Comparison of ENCODE assay signal across 18 cellular contexts in the genomic region with DNA sequence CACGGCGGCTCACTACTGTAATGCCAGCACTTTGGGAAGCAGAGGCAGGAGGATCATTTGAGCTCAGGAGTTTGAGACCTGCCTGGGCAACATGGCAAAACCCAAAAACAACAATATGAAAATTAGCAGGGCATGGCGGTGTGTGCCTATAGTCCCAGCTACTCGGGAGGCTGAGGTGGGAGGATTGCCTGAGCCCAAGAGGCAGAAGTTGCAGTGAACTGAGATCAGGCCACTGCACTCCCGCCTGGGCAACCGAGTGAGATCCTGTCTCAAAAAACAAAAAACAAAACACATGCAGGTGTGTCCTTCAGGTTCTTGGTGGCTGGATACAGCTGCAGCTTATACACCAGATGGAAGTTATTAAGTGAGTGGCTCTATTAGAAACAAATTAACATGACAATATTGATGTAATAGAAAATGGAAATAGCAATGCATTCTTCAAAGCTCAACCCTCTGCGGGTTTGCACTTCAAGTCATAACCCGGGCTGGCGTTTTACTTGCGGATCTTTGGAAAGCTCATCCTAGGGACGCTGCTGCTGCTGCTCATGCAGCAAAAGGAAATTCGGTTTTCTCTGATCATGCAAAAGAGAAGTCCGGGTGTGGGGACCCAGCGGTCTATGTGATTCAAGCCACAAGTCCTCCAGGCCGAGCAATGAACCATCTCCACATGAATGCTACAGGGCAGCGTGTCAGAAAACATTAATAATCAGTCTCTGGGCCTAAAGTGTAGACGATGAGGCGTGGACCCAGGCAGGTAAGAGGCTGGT.
DNase-seq lines count a peak whose midpoint lies in the region; ATAC-seq and TF ChIP-seq lines count a peak whose summit lies in the region.
"Had no signal": no experiment of that assay in that cellular context is flagged by ENCODE, and none has a peak within 500 bp of the region (broad histone marks: within the 10 kb centered on the region; RNA-seq: fewer than 3 reads in every experiment).

No MANE protein-coding gene starts in this region.

- no peaks in the 10 kb centered on the region for H3K4me1 ChIP-seq in smooth muscle cell (ENCODE audit: low read depth)

- no peaks in the 10 kb centered on the region for H3K79me2 ChIP-seq in smooth muscle cell (ENCODE audit: low read depth)

- H3K9ac ChIP-seq in smooth muscle cell (ENCODE audit: low read depth): no peak overlapping the region

- no peak for ATAC-seq in stimulated activated naive CD8-positive, alpha-beta T cell treated with anti-CD3 and anti-CD28 coated beads, Interleukin-15, Interleukin-2, amounts not matched to agents 100 U/mL and 50 U/mL, for 24 hours
- no peak for ATAC-seq in WTC11

- H3K27ac ChIP-seq in smooth muscle cell (ENCODE audit: low read depth): no peak overlapping the region
- no peak overlapping the region for H3K27ac ChIP-seq in RWPE1
- H3K27ac ChIP-seq: PC-9 had no signal

- no peaks in the 10 kb centered on the region for H3K27me3 ChIP-seq in smooth muscle cell (ENCODE audit: low read depth)
- H3K27me3 ChIP-seq: MG63 had no signal

- POLR2A ChIA-PET in WTC11 (lab: Charles Lee): interaction anchor here (0.7 kb wide), 1 partner anchor 79 kb away, joined by 3 read pairs; no protein-coding TSS in a partner anchor
- POLR2A ChIA-PET in RWPE1 (lab: Yijun Ruan, JAX; ENCODE audit: low non-redundant PET): no interaction called here

- no peak overlapping the region for H3K4me3 ChIP-seq in smooth muscle cell
- H3K4me3 ChIP-seq: MG63, PC-9 had no signal

- CTCF ChIA-PET in WTC11 (lab: Charles Lee): no interaction called here
- CTCF ChIA-PET in RWPE1 (lab: Yijun Ruan, JAX): no interaction called here

- TF ChIP-seq CTCF in WTC11 (IDR thresholded peaks at IDR 0.05) (no peak), nephron progenitor cell (IDR thresholded peaks at IDR 0.05) (no peak), smooth muscle cell (IDR thresholded peaks at IDR 0.05; ENCODE audit: borderline replicate concordance, insufficient read depth, poor library complexity, severe bottlenecking) (no peak), RWPE1 (conservative IDR thresholded peaks at IDR 0.05; ENCODE audit: low read depth) (no peak)

- DNase-seq in stimulated activated naive CD8-positive, alpha-beta T cell treated with anti-CD3 and anti-CD28 coated beads, Interleukin-15, Interleukin-2, amounts not matched to agents 100 U/mL and 50 U/mL, for 24 hours: no peak
- no peak for DNase-seq in WTC11 (ENCODE audit: low spot score)
- no peak for DNase-seq in nephron progenitor cell
- DNase-seq in smooth muscle cell (lab: John Stamatoyannopoulos, UW; ENCODE audit: unreplicated experiment): no peak
- no peak for DNase-seq in RWPE1 (ENCODE audit: low spot score)
- DNase-seq in activated CD4-positive, alpha-beta T cell treated with anti-CD3 and anti-CD28 coated beads, Interleukin-2, amount 50 U/mL, for 4 hours: no peak
- DNase-seq: CD4-positive, alpha-beta T cell; COR-L47; GF-D8; H7; KG1; MG63; NCI-H1105 treated with DMSO at 0.1 percent for 48 hours; NCI-H1930; NCI-H526 treated with DMSO at 0.1 percent for 48 hours; PC-9; SHP77 had no signal

- no peaks in the 10 kb centered on the region for H3K36me3 Mint-ChIP-seq in stimulated activated naive CD8-positive, alpha-beta T cell treated with anti-CD3 and anti-CD28 coated beads, Interleukin-15, Interleukin-2, amounts not matched to agents 100 ng/mL and 50 ng/mL, for 24 hours (ENCODE audit: low read depth)
- H3K36me3 Mint-ChIP-seq in WTC11: no peaks in the 10 kb centered on the region
- peaks cover 33% of the 10 kb centered on the region for H3K36me3 Mint-ChIP-seq in nephron progenitor cell (ENCODE audit: low read depth)

- H4K20me1 ChIP-seq in smooth muscle cell (ENCODE audit: low read depth): no peaks in the 10 kb centered on the region

- no peak overlapping the region for H2AFZ ChIP-seq in smooth muscle cell (ENCODE audit: low read depth)
- H2AFZ ChIP-seq: PC-9 had no signal

- no peaks in the 10 kb centered on the region for H3K9me3 ChIP-seq in smooth muscle cell (replicated peaks; ENCODE audit: low read depth)
- H3K9me3 ChIP-seq: MG63 had no signal

- H3K27me3 Mint-ChIP-seq in stimulated activated naive CD8-positive, alpha-beta T cell treated with anti-CD3 and anti-CD28 coated beads, Interleukin-15, Interleukin-2, amounts not matched to agents 100 ng/mL and 50 ng/mL, for 24 hours: peaks cover 3% of the 10 kb centered on the region
- H3K27me3 Mint-ChIP-seq in WTC11 (ENCODE audit: low read depth) (no peaks in the 10 kb centered on the region), nephron progenitor cell (ENCODE audit: low read depth, poor library complexity) (peaks cover 3% of the 10 kb centered on the region)
- H3K27me3 Mint-ChIP-seq: CD4-positive, alpha-beta T cell had no signal

- H3K4me3 Mint-ChIP-seq in stimulated activated naive CD8-positive, alpha-beta T cell treated with anti-CD3 and anti-CD28 coated beads, Interleukin-15, Interleukin-2, amounts not matched to agents 100 ng/mL and 50 ng/mL, for 24 hours: no peak overlapping the region
- no peak overlapping the region for H3K4me3 Mint-ChIP-seq in WTC11
- no peak overlapping the region for H3K4me3 Mint-ChIP-seq in nephron progenitor cell
- H3K4me3 Mint-ChIP-seq: CD4-positive, alpha-beta T cell had no signal

- H3K4me1 Mint-ChIP-seq in stimulated activated naive CD8-positive, alpha-beta T cell treated with anti-CD3 and anti-CD28 coated beads, Interleukin-15, Interleukin-2, amounts not matched to agents 100 ng/mL and 50 ng/mL, for 24 hours (ENCODE audit: low read depth): peaks cover 8% of the 10 kb centered on the region
- H3K4me1 Mint-ChIP-seq in WTC11 (peaks cover 41% of the 10 kb centered on the region), nephron progenitor cell (peaks cover 52% of the 10 kb centered on the region)

- WGBS in smooth muscle cell (ENCODE audit: low lambda C conversion rate): 92% methylated on average over 18 of the region's 18 CpGs

- no peaks in the 10 kb centered on the region for H3K36me3 ChIP-seq in smooth muscle cell (ENCODE audit: low read depth)
- H3K36me3 ChIP-seq: MG63 had no signal

- H3F3A ChIP-seq in smooth muscle cell (ENCODE audit: low read depth): no peaks in the 10 kb centered on the region

- H3K9me3 Mint-ChIP-seq in stimulated activated naive CD8-positive, alpha-beta T cell treated with anti-CD3 and anti-CD28 coated beads, Interleukin-15, Interleukin-2, amounts not matched to agents 100 ng/mL and 50 ng/mL, for 24 hours: no peaks in the 10 kb centered on the region
- no peaks in the 10 kb centered on the region for H3K9me3 Mint-ChIP-seq in WTC11
- no peaks in the 10 kb centered on the region for H3K9me3 Mint-ChIP-seq in nephron progenitor cell
- H3K9me3 Mint-ChIP-seq: CD4-positive, alpha-beta T cell had no signal

- no peak overlapping the region for H3K4me2 ChIP-seq in smooth muscle cell
- H3K4me2 ChIP-seq: PC-9 had no signal

- H3K27ac Mint-ChIP-seq in stimulated activated naive CD8-positive, alpha-beta T cell treated with anti-CD3 and anti-CD28 coated beads, Interleukin-15, Interleukin-2, amounts not matched to agents 100 ng/mL and 50 ng/mL, for 24 hours: peak overlapping the region; percentile 7
- H3K27ac Mint-ChIP-seq in WTC11 (peak overlapping the region; percentile 50), nephron progenitor cell (peak overlapping the region; percentile 80)
- H3K27ac Mint-ChIP-seq: CD4-positive, alpha-beta T cell had no signal

TF ChIP-seq in WTC11, 78 proteins besides CTCF, POLR2A, EP300 and RAD21 (continues in another document):
- TF ChIP-seq ZNF512 (CRISPR knock-in tag; IDR thresholded peaks at IDR 0.05; ENCODE audit: borderline replicate concordance) (no peak), CREM (CRISPR knock-in tag; IDR thresholded peaks at IDR 0.05) (no peak), JAZF1 (CRISPR knock-in tag; IDR thresholded peaks at IDR 0.05) (no peak), ZNF317 (CRISPR knock-in tag; IDR thresholded peaks at IDR 0.05; ENCODE audit: borderline replicate concordance, low read depth) (peak; percentile 48; the same call in 1 of the 2 replicates), ZNF396 (CRISPR knock-in tag; IDR thresholded peaks at IDR 0.05; ENCODE audit: borderline replicate concordance) (no peak), ZNF138 (CRISPR knock-in tag; conservative IDR thresholded peaks at IDR 0.05) (no peak)

Comparison
In these comparisons a context has a peak if more than half of its experiments do, and no peak if none do; other contexts are left out.
1. H3K27ac Mint-ChIP-seq: peak in every context shown above with its lines; median percentile 80 in nephron progenitor cell; 50 in WTC11; 7 in stimulated activated naive CD8-positive, alpha-beta T cell treated with anti-CD3 and anti-CD28 coated beads, Interleukin-15, Interleukin-2, amounts not matched to agents 100 ng/mL and 50 ng/mL, for 24 hours.